ENCODE assay signal across 1 cellular context in the genomic region with DNA sequence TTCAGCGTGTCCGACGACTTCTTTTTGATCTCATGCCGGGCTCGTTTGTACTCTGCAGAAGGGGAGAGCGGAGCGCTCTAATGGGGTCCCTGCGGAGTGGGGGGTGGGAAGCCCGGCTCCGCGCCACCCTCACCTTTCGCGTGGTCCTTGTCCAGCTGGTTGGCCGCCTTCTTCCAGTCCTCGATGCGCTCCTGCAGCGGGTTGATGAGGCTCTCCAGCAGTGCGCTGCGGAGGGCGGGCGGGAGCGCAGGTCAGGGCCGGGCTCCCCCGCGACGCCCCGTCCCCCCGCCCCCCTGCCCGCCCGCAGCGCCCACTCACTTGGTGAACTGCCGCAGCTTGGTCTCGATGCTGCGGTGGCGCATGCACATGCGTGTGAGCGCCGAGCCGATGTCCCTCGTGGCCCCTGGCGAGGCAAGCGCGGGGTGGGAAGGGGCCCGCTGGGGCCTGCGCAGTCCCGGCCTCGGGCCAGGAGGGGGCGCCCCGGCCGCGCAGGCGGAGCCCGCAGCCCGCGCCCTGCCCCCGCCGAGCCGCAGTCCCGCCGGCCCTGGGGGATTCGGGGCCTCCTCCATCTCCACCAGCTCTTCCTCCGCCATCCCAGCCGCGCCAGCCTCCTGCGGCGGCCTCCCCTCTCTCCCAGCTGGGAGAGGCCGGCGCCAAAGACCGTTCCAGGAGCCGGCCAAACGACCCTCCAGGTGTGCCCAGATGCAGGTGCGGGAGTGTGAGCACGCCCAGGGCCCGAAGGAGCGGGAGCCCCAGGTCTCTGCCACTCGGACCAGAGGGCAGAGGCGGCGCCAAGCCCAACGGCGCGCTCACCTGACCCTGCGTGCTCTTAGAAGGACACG.
TF ChIP-seq lines count a peak whose summit lies in the region.

No MANE protein-coding gene starts in this region.

TF ChIP-seq in neural cell, 6 proteins besides CTCF, POLR2A, EP300 and RAD21:
- TF ChIP-seq, protein P1, sequence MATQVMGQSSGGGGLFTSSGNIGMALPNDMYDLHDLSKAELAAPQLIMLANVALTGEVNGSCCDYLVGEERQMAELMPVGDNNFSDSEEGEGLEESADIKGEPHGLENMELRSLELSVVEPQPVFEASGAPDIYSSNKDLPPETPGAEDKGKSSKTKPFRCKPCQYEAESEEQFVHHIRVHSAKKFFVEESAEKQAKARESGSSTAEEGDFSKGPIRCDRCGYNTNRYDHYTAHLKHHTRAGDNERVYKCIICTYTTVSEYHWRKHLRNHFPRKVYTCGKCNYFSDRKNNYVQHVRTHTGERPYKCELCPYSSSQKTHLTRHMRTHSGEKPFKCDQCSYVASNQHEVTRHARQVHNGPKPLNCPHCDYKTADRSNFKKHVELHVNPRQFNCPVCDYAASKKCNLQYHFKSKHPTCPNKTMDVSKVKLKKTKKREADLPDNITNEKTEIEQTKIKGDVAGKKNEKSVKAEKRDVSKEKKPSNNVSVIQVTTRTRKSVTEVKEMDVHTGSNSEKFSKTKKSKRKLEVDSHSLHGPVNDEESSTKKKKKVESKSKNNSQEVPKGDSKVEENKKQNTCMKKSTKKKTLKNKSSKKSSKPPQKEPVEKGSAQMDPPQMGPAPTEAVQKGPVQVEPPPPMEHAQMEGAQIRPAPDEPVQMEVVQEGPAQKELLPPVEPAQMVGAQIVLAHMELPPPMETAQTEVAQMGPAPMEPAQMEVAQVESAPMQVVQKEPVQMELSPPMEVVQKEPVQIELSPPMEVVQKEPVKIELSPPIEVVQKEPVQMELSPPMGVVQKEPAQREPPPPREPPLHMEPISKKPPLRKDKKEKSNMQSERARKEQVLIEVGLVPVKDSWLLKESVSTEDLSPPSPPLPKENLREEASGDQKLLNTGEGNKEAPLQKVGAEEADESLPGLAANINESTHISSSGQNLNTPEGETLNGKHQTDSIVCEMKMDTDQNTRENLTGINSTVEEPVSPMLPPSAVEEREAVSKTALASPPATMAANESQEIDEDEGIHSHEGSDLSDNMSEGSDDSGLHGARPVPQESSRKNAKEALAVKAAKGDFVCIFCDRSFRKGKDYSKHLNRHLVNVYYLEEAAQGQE (IDR thresholded peaks at IDR 0.05; ENCODE audit: borderline replicate concordance), result no peak
- TF ChIP-seq TAF1 (IDR thresholded peaks at IDR 0.05; ENCODE audit: low read depth) (no peak), SMC3 (conservative IDR thresholded peaks at IDR 0.05; ENCODE audit: poor library complexity) (peak; percentile 46), MXI1 (conservative IDR thresholded peaks at IDR 0.05; ENCODE audit: poor library complexity, severe bottlenecking) (no peak)
TF ChIP-seq in neural cell: peak in this region for 1.
